In the genomic region with DNA sequence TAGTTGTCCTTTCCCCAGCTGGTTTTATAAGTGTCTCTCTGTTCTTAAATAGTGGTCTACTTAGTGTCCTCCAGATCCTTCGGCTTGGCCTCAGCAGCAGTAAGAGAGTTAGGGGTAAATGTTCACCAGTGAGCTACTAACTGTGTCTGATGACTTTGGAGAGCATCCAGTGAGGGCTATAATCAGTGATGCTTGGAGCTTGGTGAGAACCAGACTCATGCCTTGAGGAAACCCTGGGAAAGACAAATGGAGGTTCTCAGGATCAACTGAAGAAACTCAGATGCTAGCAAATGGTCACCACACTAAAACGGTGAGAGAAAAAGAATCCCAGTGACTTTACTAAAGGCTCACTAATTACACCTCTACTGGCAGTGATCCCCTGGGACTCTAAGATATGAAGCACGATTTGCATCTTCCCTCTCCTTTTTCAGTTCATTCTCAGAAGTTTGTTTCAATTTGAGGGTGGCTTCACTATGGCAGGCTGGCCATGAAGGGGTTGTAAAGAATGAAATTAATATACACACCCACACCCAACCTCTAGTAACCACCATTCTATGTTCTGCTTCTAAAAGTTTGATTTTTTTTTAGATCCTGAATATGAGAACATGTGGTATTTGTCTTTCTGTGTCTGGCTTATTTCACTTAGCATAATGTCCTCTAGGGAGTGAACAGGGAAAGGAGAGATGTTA, we compare ENCODE assay signal across 1 cellular context.
TF ChIP-seq lines count a peak whose summit lies in the region.

No MANE protein-coding gene starts in this region.

TF ChIP-seq in HepG2, 621 proteins besides CTCF, POLR2A, EP300 and RAD21 (continued from another document):
- TF ChIP-seq, protein P1, sequence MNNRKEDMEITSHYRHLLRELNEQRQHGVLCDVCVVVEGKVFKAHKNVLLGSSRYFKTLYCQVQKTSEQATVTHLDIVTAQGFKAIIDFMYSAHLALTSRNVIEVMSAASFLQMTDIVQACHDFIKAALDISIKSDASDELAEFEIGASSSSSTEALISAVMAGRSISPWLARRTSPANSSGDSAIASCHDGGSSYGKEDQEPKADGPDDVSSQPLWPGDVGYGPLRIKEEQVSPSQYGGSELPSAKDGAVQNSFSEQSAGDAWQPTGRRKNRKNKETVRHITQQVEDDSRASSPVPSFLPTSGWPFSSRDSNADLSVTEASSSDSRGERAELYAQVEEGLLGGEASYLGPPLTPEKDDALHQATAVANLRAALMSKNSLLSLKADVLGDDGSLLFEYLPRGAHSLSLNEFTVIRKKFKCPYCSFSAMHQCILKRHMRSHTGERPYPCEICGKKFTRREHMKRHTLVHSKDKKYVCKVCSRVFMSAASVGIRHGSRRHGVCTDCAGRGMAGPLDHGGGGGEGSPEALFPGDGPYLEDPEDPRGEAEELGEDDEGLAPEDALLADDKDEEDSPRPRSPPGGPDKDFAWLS (CRISPR knock-in tag; IDR thresholded peaks at IDR 0.05; ENCODE audit: borderline replicate concordance), result no peak
- TF ChIP-seq, protein P2, sequence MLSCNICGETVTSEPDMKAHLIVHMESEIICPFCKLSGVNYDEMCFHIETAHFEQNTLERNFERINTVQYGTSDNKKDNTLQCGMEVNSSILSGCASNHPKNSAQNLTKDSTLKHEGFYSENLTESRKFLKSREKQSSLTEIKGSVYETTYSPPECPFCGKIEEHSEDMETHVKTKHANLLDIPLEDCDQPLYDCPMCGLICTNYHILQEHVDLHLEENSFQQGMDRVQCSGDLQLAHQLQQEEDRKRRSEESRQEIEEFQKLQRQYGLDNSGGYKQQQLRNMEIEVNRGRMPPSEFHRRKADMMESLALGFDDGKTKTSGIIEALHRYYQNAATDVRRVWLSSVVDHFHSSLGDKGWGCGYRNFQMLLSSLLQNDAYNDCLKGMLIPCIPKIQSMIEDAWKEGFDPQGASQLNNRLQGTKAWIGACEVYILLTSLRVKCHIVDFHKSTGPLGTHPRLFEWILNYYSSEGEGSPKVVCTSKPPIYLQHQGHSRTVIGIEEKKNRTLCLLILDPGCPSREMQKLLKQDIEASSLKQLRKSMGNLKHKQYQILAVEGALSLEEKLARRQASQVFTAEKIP (CRISPR knock-in tag; IDR thresholded peaks at IDR 0.05; ENCODE audit: borderline replicate concordance), result no peak
- TF ChIP-seq, protein P3, sequence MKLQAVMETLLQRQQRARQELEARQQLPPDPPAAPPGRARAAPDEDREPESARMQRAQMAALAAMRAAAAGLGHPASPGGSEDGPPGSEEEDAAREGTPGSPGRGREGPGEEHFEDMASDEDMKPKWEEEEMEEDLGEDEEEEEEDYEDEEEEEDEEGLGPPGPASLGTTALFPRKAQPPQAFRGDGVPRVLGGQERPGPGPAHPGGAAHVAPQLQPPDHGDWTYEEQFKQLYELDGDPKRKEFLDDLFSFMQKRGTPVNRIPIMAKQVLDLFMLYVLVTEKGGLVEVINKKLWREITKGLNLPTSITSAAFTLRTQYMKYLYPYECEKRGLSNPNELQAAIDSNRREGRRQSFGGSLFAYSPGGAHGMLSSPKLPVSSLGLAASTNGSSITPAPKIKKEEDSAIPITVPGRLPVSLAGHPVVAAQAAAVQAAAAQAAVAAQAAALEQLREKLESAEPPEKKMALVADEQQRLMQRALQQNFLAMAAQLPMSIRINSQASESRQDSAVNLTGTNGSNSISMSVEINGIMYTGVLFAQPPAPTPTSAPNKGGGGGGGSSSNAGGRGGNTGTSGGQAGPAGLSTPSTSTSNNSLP (IDR thresholded peaks at IDR 0.05; ENCODE audit: low read depth, low read length), result no peak
- TF ChIP-seq, protein P4, sequence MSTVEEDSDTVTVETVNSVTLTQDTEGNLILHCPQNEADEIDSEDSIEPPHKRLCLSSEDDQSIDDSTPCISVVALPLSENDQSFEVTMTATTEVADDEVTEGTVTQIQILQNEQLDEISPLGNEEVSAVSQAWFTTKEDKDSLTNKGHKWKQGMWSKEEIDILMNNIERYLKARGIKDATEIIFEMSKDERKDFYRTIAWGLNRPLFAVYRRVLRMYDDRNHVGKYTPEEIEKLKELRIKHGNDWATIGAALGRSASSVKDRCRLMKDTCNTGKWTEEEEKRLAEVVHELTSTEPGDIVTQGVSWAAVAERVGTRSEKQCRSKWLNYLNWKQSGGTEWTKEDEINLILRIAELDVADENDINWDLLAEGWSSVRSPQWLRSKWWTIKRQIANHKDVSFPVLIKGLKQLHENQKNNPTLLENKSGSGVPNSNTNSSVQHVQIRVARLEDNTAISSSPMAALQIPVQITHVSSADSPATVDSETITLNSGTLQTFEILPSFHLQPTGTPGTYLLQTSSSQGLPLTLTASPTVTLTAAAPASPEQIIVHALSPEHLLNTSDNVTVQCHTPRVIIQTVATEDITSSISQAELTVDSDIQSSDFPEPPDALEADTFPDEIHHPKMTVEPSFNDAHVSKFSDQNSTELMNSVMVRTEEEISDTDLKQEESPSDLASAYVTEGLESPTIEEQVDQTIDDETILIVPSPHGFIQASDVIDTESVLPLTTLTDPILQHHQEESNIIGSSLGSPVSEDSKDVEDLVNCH (CRISPR knock-in tag; IDR thresholded peaks at IDR 0.05), result no peak
- TF ChIP-seq, protein P5, sequence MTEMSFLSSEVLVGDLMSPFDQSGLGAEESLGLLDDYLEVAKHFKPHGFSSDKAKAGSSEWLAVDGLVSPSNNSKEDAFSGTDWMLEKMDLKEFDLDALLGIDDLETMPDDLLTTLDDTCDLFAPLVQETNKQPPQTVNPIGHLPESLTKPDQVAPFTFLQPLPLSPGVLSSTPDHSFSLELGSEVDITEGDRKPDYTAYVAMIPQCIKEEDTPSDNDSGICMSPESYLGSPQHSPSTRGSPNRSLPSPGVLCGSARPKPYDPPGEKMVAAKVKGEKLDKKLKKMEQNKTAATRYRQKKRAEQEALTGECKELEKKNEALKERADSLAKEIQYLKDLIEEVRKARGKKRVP (CRISPR knock-in tag; IDR thresholded peaks at IDR 0.05), result no peak
